8 cellular contexts compared by ENCODE assay signal in the genomic region with DNA sequence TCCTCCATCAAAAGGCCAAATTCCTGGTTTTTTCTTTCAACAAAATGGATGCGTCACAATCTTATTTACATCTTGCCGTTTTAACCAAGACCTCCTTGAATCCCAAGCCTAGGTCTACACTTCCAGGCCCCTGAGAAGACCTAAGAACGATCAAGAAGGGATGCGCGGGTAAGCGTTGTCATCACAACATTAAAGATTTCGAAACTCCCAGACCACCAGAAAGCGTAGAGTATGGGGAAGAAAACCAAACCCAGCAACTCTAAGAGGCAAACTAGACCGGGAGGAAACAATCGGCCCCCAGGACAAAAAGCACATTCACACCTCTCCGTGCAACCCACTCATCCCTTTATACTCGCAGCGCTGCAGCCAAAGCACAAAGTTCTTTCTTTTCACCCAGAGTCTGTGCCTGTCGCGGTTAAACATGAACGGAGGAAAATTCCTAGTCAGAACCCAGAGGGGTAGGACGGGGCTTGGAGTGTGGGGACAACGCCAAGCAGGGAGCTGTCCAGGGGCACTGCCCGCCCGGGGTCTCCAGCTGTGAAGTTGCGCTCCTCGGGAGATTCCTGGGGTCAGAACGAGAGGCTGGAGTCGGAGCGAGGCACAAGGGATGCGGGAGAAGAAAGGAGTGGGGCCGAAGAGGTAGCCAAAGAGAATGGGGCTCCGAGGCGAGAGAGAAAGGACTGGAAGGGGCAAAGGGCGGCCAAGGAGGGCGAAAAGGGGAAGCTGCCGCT. TPM values are rescaled to one million over a fixed set of nuclear protein-coding genes. Genes with fewer than 3 reads are reported as not detected.
A peak's percentile ranks its signal among the peaks of the same experiment; 100 is the strongest.
DNase-seq lines count a peak whose midpoint lies in the region; ATAC-seq and TF ChIP-seq lines count a peak whose summit lies in the region.

No MANE protein-coding gene starts in this region.

- H3K27ac Mint-ChIP-seq in activated CD4-positive, alpha-beta T cell treated with anti-CD3 and anti-CD28 coated beads, Interleukin-2, amount 10 ng/mL, durations not matched to agents 7 days and 5 days = peak overlapping the region; percentile 97
- peak overlapping the region; percentile 89 to 99 (median 98) for H3K27ac Mint-ChIP-seq in immature natural killer cell
- peak overlapping the region; percentile 99 for H3K27ac Mint-ChIP-seq in stimulated activated effector memory CD8-positive, alpha-beta T cell treated with anti-CD3 and anti-CD28 coated beads, Interleukin-12 subunit alpha, Interleukin-12 subunit beta, amount 100 ng/mL, for 72 hours

- no peak for TF ChIP-seq CTCF in astrocyte of the cerebellum (IDR thresholded peaks at IDR 0.05; ENCODE audit: low read depth, low read length, missing control alignments)

- POLR2A ChIA-PET in activated CD4-positive, alpha-beta T cell treated with anti-CD3 and anti-CD28 coated beads, Interleukin-2, amount 10 ng/mL, durations not matched to agents 7 days and 5 days (lab: Charles Lee) = no interaction called here

- H3K27me3 Mint-ChIP-seq in activated CD4-positive, alpha-beta T cell treated with anti-CD3 and anti-CD28 coated beads, Interleukin-2, amount 10 ng/mL, durations not matched to agents 7 days and 5 days = no peaks in the 10 kb centered on the region
- peaks cover 14 to 16% (median 15%) of the 10 kb centered on the region in 3 donors for H3K27me3 Mint-ChIP-seq in immature natural killer cell (ENCODE audit: low read depth in 3 of 3)

- H3K4me3 Mint-ChIP-seq in activated CD4-positive, alpha-beta T cell treated with anti-CD3 and anti-CD28 coated beads, Interleukin-2, amount 10 ng/mL, durations not matched to agents 7 days and 5 days = peak overlapping the region; percentile 87
- H3K4me3 Mint-ChIP-seq in immature natural killer cell = peak overlapping the region; percentile 90 to 96 (median 92)
- peak overlapping the region; percentile 99 for H3K4me3 Mint-ChIP-seq in stimulated activated effector memory CD8-positive, alpha-beta T cell treated with anti-CD3 and anti-CD28 coated beads, Interleukin-12 subunit alpha, Interleukin-12 subunit beta, amount 100 ng/mL, for 72 hours

- no peaks in the 10 kb centered on the region for H3K9me3 ChIP-seq in MG63

- peaks cover 53% of the 10 kb centered on the region for H3K4me1 Mint-ChIP-seq in activated CD4-positive, alpha-beta T cell treated with anti-CD3 and anti-CD28 coated beads, Interleukin-2, amount 10 ng/mL, durations not matched to agents 7 days and 5 days
- peaks cover 45 to 57% of the 10 kb centered on the region in 2 donors for H3K4me1 Mint-ChIP-seq in immature natural killer cell
- H3K4me1 Mint-ChIP-seq in stimulated activated effector memory CD8-positive, alpha-beta T cell treated with anti-CD3 and anti-CD28 coated beads, Interleukin-12 subunit alpha, Interleukin-12 subunit beta, amount 100 ng/mL, for 72 hours = peaks cover 47% of the 10 kb centered on the region

- no peaks in the 10 kb centered on the region for H3K9me3 Mint-ChIP-seq in activated CD4-positive, alpha-beta T cell treated with anti-CD3 and anti-CD28 coated beads, Interleukin-2, amount 10 ng/mL, durations not matched to agents 7 days and 5 days
- no peaks in the 10 kb centered on the region for H3K9me3 Mint-ChIP-seq in immature natural killer cell
- H3K9me3 Mint-ChIP-seq in stimulated activated effector memory CD8-positive, alpha-beta T cell treated with anti-CD3 and anti-CD28 coated beads, Interleukin-12 subunit alpha, Interleukin-12 subunit beta, amount 100 ng/mL, for 72 hours = no peaks in the 10 kb centered on the region

- H3K4me3 ChIP-seq in MG63 (peak overlapping the region; percentile 84), astrocyte of the cerebellum (ENCODE audit: low read depth, low read length) (peak overlapping the region; percentile 92)

- ATAC-seq in stimulated activated effector memory CD8-positive, alpha-beta T cell treated with anti-CD3 and anti-CD28 coated beads, Interleukin-12 subunit alpha, Interleukin-12 subunit beta, amount 100 ng/mL, for 72 hours = no peak
- ATAC-seq in HG02763 (IDR thresholded peaks at IDR 0.05; ENCODE audit: unreplicated experiment) = no peak

- H3K36me3 ChIP-seq in MG63 = peaks cover 17% of the 10 kb centered on the region

- peaks cover 14% of the 10 kb centered on the region for H3K36me3 Mint-ChIP-seq in activated CD4-positive, alpha-beta T cell treated with anti-CD3 and anti-CD28 coated beads, Interleukin-2, amount 10 ng/mL, durations not matched to agents 7 days and 5 days (ENCODE audit: low read depth)
- H3K36me3 Mint-ChIP-seq in immature natural killer cell = peaks cover 0 to 10% (median 9%) of the 10 kb centered on the region in 3 donors
- H3K36me3 Mint-ChIP-seq in stimulated activated effector memory CD8-positive, alpha-beta T cell treated with anti-CD3 and anti-CD28 coated beads, Interleukin-12 subunit alpha, Interleukin-12 subunit beta, amount 100 ng/mL, for 72 hours = peaks cover 47% of the 10 kb centered on the region

- peak; percentile 18 for DNase-seq in activated CD4-positive, alpha-beta T cell treated with anti-CD3 and anti-CD28 coated beads, Interleukin-2, amount 10 ng/mL, durations not matched to agents 7 days and 5 days
- no peak for DNase-seq in activated CD4-positive, alpha-beta T cell treated with anti-CD3 and anti-CD28 coated beads, Interleukin-2, amount 50 U/mL, for 4 hours
- peak; percentile 51 for DNase-seq in MG63
- no peak for DNase-seq in astrocyte of the cerebellum (ENCODE audit: low read depth)
- peak in 1 of 3 donors; percentile 14 for DNase-seq in immature natural killer cell
- DNase-seq in stimulated activated effector memory CD8-positive, alpha-beta T cell treated with anti-CD3 and anti-CD28 coated beads, Interleukin-12 subunit alpha, Interleukin-12 subunit beta, amount 100 ng/mL, for 72 hours (ENCODE audit: low spot score in 2 of 2) = no peak
- DNase-seq in DMS114 treated with DMSO at 0.1 percent for 48 hours (lab: John Stamatoyannopoulos, UW; ENCODE audit: unreplicated experiment) = no peak

- in situ Hi-C loops in astrocyte of the cerebellum (cut with HindIII; ENCODE audit: low sequenced_read_pairs) = no loop called here

- H3K27me3 ChIP-seq in MG63 = no peaks in the 10 kb centered on the region

- CTCF ChIA-PET in activated CD4-positive, alpha-beta T cell treated with anti-CD3 and anti-CD28 coated beads, Interleukin-2, amount 10 ng/mL, durations not matched to agents 7 days and 5 days (lab: Charles Lee) = interaction anchor here (1.0 to 1.3 kb wide), 3 partner anchors 7 to 101 kb away, joined by 3 to 4 read pairs (median 3); partner anchors contain the start of gene FITM2

RNA-seq across cellular contexts. Expression of gene OSER1, which starts 0.7 kb away (rescaled TPM):
- 10 to 100 TPM; 23.7 to 25.8 TPM for total RNA-seq in activated CD4-positive, alpha-beta T cell treated with anti-CD3 and anti-CD28 coated beads, Interleukin-2, amount 10 ng/mL, durations not matched to agents 7 days and 5 days
- 67.5 and 81.1 TPM in 2 replicates for total RNA-seq in MG63 (2014; rRNA removed; shearing (Covaris generic); ENCODE audit: low replicate concordance)
- 10 to 100 TPM; 37.9 to 61.4 (median 55.1) TPM for polyA plus RNA-seq in immature natural killer cell

RNA-seq across cellular contexts. Expression of gene JPH2, which starts 22.9 kb away (rescaled TPM):
- total RNA-seq in activated CD4-positive, alpha-beta T cell treated with anti-CD3 and anti-CD28 coated beads, Interleukin-2, amount 10 ng/mL, durations not matched to agents 7 days and 5 days = not detected
- 6.5 and 9.9 TPM in 2 replicates for total RNA-seq in MG63 (2014; rRNA removed; shearing (Covaris generic); ENCODE audit: low replicate concordance)
- not detected for polyA plus RNA-seq in immature natural killer cell

RNA-seq across cellular contexts. Expression of gene GDAP1L1, which starts 37.3 kb away (rescaled TPM):
- total RNA-seq in activated CD4-positive, alpha-beta T cell treated with anti-CD3 and anti-CD28 coated beads, Interleukin-2, amount 10 ng/mL, durations not matched to agents 7 days and 5 days = not detected
- not detected in 2 replicates for total RNA-seq in MG63 (2014; rRNA removed; shearing (Covaris generic); ENCODE audit: low replicate concordance)
- not detected for polyA plus RNA-seq in immature natural killer cell

Comparison
In these comparisons a context has a peak if more than half of its experiments do, and no peak if none do; other contexts are left out.
1. DNase-seq: peak in activated CD4-positive, alpha-beta T cell treated with anti-CD3 and anti-CD28 coated beads, Interleukin-2, amount 10 ng/mL, durations not matched to agents 7 days and 5 days (single experiment) and MG63 (single experiment); none in activated CD4-positive, alpha-beta T cell treated with anti-CD3 and anti-CD28 coated beads, Interleukin-2, amount 50 U/mL, for 4 hours (0 of 2), astrocyte of the cerebellum (single experiment), stimulated activated effector memory CD8-positive, alpha-beta T cell treated with anti-CD3 and anti-CD28 coated beads, Interleukin-12 subunit alpha, Interleukin-12 subunit beta, amount 100 ng/mL, for 72 hours (0 of 2) and DMS114 treated with DMSO at 0.1 percent for 48 hours (single experiment).
2. Peak in every context shown above with its lines, with median percentiles within 50 percentile points of each other: H3K27ac Mint-ChIP-seq and H3K4me3 Mint-ChIP-seq.